ENCODE assay signal across 1 cellular context in the genomic region with DNA sequence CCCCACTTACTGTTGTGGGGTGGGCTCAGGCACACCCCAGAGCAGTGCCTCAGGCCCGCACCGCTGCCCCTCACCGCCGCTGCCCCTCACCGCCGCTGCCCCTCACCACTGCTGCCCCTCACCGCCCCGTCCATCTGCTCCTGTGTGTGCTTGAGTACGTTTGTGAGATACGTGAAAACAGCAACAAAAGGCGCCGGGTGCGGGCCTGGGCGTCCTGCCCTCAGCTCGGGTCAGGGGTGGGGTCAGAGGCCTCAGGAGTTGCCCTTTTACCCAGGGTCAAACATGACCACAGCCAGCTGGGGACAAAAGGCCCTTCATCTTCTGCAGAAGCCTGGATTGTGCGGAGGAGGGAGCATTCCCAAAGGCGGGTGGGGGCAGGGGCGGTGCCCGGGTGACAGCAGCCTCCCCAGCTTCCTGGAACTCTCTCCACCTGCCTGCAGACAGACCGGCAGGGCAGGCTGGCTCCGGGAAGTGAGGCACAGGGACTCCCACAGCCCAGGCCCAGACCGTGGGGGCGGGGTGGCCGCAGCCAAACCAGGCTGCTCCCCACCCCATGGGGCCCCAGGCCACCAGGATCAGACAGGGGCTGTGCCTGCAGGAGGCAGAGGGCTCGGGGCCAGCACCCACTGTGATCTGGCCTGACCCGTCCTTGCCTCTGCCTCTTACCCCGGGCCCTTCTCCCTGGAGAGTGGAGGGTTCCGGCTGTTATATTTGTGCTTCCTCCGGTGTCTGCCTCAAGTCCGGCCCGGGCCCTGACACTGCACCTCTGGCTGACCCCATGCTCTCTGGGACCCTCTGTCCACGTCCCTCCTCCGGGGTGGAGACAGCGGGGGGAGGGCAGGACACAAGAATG.
TF ChIP-seq lines count a peak whose summit lies in the region.

No MANE protein-coding gene starts in this region.

TF ChIP-seq in K562, 482 proteins besides CTCF, POLR2A, EP300 and RAD21 (continued from another document and continues in another):
- TF ChIP-seq, protein P1, sequence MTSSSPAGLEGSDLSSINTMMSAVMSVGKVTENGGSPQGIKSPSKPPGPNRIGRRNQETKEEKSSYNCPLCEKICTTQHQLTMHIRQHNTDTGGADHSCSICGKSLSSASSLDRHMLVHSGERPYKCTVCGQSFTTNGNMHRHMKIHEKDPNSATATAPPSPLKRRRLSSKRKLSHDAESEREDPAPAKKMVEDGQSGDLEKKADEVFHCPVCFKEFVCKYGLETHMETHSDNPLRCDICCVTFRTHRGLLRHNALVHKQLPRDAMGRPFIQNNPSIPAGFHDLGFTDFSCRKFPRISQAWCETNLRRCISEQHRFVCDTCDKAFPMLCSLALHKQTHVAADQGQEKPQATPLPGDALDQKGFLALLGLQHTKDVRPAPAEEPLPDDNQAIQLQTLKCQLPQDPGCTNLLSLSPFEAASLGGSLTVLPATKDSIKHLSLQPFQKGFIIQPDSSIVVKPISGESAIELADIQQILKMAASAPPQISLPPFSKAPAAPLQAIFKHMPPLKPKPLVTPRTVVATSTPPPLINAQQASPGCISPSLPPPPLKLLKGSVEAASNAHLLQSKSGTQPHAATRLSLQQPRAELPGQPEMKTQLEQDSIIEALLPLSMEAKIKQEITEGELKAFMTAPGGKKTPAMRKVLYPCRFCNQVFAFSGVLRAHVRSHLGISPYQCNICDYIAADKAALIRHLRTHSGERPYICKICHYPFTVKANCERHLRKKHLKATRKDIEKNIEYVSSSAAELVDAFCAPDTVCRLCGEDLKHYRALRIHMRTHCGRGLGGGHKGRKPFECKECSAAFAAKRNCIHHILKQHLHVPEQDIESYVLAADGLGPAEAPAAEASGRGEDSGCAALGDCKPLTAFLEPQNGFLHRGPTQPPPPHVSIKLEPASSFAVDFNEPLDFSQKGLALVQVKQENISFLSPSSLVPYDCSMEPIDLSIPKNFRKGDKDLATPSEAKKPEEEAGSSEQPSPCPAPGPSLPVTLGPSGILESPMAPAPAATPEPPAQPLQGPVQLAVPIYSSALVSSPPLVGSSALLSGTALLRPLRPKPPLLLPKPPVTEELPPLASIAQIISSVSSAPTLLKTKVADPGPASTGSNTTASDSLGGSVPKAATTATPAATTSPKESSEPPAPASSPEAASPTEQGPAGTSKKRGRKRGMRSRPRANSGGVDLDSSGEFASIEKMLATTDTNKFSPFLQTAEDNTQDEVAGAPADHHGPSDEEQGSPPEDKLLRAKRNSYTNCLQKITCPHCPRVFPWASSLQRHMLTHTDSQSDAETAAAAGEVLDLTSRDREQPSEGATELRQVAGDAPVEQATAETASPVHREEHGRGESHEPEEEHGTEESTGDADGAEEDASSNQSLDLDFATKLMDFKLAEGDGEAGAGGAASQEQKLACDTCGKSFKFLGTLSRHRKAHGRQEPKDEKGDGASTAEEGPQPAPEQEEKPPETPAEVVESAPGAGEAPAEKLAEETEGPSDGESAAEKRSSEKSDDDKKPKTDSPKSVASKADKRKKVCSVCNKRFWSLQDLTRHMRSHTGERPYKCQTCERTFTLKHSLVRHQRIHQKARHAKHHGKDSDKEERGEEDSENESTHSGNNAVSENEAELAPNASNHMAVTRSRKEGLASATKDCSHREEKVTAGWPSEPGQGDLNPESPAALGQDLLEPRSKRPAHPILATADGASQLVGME (CRISPR knock-in tag; IDR thresholded peaks at IDR 0.05) = 0 out of 2 replicates have a peak, but pooled peaks have one; percentile 49
- TF ChIP-seq MECOM (CRISPR knock-in tag; IDR thresholded peaks at IDR 0.05) = no peak
- TF ChIP-seq, protein P2, sequence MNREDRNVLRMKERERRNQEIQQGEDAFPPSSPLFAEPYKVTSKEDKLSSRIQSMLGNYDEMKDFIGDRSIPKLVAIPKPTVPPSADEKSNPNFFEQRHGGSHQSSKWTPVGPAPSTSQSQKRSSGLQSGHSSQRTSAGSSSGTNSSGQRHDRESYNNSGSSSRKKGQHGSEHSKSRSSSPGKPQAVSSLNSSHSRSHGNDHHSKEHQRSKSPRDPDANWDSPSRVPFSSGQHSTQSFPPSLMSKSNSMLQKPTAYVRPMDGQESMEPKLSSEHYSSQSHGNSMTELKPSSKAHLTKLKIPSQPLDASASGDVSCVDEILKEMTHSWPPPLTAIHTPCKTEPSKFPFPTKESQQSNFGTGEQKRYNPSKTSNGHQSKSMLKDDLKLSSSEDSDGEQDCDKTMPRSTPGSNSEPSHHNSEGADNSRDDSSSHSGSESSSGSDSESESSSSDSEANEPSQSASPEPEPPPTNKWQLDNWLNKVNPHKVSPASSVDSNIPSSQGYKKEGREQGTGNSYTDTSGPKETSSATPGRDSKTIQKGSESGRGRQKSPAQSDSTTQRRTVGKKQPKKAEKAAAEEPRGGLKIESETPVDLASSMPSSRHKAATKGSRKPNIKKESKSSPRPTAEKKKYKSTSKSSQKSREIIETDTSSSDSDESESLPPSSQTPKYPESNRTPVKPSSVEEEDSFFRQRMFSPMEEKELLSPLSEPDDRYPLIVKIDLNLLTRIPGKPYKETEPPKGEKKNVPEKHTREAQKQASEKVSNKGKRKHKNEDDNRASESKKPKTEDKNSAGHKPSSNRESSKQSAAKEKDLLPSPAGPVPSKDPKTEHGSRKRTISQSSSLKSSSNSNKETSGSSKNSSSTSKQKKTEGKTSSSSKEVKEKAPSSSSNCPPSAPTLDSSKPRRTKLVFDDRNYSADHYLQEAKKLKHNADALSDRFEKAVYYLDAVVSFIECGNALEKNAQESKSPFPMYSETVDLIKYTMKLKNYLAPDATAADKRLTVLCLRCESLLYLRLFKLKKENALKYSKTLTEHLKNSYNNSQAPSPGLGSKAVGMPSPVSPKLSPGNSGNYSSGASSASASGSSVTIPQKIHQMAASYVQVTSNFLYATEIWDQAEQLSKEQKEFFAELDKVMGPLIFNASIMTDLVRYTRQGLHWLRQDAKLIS (CRISPR knock-in tag; IDR thresholded peaks at IDR 0.05) = no peak
- TF ChIP-seq GTF2E2 (tag; IDR thresholded peaks at IDR 0.05) = no peak
- no peak for TF ChIP-seq TSC22D4 (tag; IDR thresholded peaks at IDR 0.05)
- TF ChIP-seq, protein P3, sequence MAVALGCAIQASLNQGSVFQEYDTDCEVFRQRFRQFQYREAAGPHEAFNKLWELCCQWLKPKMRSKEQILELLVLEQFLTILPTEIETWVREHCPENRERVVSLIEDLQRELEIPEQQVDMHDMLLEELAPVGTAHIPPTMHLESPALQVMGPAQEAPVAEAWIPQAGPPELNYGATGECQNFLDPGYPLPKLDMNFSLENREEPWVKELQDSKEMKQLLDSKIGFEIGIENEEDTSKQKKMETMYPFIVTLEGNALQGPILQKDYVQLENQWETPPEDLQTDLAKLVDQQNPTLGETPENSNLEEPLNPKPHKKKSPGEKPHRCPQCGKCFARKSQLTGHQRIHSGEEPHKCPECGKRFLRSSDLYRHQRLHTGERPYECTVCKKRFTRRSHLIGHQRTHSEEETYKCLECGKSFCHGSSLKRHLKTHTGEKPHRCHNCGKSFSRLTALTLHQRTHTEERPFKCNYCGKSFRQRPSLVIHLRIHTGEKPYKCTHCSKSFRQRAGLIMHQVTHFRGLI (CRISPR knock-in tag; IDR thresholded peaks at IDR 0.05) = peak; percentile 21; the same call in 1 of the 2 replicates
- TF ChIP-seq, protein P4, sequence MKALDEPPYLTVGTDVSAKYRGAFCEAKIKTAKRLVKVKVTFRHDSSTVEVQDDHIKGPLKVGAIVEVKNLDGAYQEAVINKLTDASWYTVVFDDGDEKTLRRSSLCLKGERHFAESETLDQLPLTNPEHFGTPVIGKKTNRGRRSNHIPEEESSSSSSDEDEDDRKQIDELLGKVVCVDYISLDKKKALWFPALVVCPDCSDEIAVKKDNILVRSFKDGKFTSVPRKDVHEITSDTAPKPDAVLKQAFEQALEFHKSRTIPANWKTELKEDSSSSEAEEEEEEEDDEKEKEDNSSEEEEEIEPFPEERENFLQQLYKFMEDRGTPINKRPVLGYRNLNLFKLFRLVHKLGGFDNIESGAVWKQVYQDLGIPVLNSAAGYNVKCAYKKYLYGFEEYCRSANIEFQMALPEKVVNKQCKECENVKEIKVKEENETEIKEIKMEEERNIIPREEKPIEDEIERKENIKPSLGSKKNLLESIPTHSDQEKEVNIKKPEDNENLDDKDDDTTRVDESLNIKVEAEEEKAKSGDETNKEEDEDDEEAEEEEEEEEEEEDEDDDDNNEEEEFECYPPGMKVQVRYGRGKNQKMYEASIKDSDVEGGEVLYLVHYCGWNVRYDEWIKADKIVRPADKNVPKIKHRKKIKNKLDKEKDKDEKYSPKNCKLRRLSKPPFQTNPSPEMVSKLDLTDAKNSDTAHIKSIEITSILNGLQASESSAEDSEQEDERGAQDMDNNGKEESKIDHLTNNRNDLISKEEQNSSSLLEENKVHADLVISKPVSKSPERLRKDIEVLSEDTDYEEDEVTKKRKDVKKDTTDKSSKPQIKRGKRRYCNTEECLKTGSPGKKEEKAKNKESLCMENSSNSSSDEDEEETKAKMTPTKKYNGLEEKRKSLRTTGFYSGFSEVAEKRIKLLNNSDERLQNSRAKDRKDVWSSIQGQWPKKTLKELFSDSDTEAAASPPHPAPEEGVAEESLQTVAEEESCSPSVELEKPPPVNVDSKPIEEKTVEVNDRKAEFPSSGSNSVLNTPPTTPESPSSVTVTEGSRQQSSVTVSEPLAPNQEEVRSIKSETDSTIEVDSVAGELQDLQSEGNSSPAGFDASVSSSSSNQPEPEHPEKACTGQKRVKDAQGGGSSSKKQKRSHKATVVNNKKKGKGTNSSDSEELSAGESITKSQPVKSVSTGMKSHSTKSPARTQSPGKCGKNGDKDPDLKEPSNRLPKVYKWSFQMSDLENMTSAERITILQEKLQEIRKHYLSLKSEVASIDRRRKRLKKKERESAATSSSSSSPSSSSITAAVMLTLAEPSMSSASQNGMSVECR (CRISPR knock-in tag; IDR thresholded peaks at IDR 0.05) = peak; percentile 23; the same call in 1 of the 2 replicates
- TF ChIP-seq ZNF830 (CRISPR knock-in tag; IDR thresholded peaks at IDR 0.05) = no peak
- TF ChIP-seq SMARCE1 (IDR thresholded peaks at IDR 0.05) = 0 out of 2 replicates have a peak, but pooled peaks have one; percentile 35
- no peak for TF ChIP-seq SETDB1 (IDR thresholded peaks at IDR 0.05; ENCODE audit: low read length)
- TF ChIP-seq RBFOX2 (IDR thresholded peaks at IDR 0.05; ENCODE audit: low read depth, low read length) = peak; percentile 70
- peak; percentile 57 for TF ChIP-seq ZFP36 (IDR thresholded peaks at IDR 0.05; ENCODE audit: low read depth, low read length, partially characterized antibody)
- no peak for TF ChIP-seq ZNF224 (CRISPR knock-in tag; IDR thresholded peaks at IDR 0.05)
- TF ChIP-seq GABPB2 (CRISPR knock-in tag; conservative IDR thresholded peaks at IDR 0.05) = no peak
- no peak for TF ChIP-seq CBX2 (IDR thresholded peaks at IDR 0.05; ENCODE audit: insufficient read depth, low read length, poor library complexity, severe bottlenecking)
- TF ChIP-seq NRF1 (conservative IDR thresholded peaks at IDR 0.05 in 1 of 2, IDR thresholded peaks at IDR 0.05 in 1 of 2) = peak; percentile 31 to 39; a peak in 3 of 4 replicates
- TF ChIP-seq ZNF717 (CRISPR knock-in tag; IDR thresholded peaks at IDR 0.05) = 0 out of 2 replicates have a peak, but pooled peaks have one; percentile 22
- TF ChIP-seq RUNX1 (IDR thresholded peaks at IDR 0.05; ENCODE audit: low read depth) = no peak
- peak; percentile 69; the same call in 1 of the 2 replicates for TF ChIP-seq ZNF175 (CRISPR knock-in tag; IDR thresholded peaks at IDR 0.05; ENCODE audit: low read depth)
- TF ChIP-seq TFAM (CRISPR knock-in tag; conservative IDR thresholded peaks at IDR 0.05) = no peak
- TF ChIP-seq, protein P5, sequence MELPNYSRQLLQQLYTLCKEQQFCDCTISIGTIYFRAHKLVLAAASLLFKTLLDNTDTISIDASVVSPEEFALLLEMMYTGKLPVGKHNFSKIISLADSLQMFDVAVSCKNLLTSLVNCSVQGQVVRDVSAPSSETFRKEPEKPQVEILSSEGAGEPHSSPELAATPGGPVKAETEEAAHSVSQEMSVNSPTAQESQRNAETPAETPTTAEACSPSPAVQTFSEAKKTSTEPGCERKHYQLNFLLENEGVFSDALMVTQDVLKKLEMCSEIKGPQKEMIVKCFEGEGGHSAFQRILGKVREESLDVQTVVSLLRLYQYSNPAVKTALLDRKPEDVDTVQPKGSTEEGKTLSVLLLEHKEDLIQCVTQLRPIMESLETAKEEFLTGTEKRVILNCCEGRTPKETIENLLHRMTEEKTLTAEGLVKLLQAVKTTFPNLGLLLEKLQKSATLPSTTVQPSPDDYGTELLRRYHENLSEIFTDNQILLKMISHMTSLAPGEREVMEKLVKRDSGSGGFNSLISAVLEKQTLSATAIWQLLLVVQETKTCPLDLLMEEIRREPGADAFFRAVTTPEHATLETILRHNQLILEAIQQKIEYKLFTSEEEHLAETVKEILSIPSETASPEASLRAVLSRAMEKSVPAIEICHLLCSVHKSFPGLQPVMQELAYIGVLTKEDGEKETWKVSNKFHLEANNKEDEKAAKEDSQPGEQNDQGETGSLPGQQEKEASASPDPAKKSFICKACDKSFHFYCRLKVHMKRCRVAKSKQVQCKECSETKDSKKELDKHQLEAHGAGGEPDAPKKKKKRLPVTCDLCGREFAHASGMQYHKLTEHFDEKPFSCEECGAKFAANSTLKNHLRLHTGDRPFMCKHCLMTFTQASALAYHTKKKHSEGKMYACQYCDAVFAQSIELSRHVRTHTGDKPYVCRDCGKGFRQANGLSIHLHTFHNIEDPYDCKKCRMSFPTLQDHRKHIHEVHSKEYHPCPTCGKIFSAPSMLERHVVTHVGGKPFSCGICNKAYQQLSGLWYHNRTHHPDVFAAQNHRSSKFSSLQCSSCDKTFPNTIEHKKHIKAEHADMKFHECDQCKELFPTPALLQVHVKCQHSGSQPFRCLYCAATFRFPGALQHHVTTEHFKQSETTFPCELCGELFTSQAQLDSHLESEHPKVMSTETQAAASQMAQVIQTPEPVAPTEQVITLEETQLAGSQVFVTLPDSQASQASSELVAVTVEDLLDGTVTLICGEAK (IDR thresholded peaks at IDR 0.05) = peak; percentile 52; the same call in 1 of the 2 replicates
- TF ChIP-seq, protein P5 (CRISPR knock-in tag; IDR thresholded peaks at IDR 0.05) = no peak
- peak; percentile 71 to 81; a peak in 1 of 4 replicates for TF ChIP-seq ETV6 (IDR thresholded peaks at IDR 0.05; ENCODE audit: borderline replicate concordance in 1 of 2, low read depth in 2 of 2, low read length in 1 of 2)
- TF ChIP-seq ETV6 (CRISPR knock-in tag; IDR thresholded peaks at IDR 0.05; ENCODE audit: borderline replicate concordance) = no peak
